ENCODE assay signal across 16 cellular contexts in genomic region chr16:1601489-1601888, GRCh38. TPM values are rescaled to one million over a fixed set of nuclear protein-coding genes. Genes with fewer than 3 reads are reported as not detected.
A peak's percentile ranks its signal among the peaks of the same experiment; 100 is the strongest.
DNase-seq lines count a peak whose midpoint lies in the region; ATAC-seq and TF ChIP-seq lines count a peak whose summit lies in the region.
"Had no signal": no experiment of that assay in that cellular context is flagged by ENCODE, and none has a peak within 500 bp of the region (broad histone marks: within the 10 kb centered on the region; RNA-seq: fewer than 3 reads in every experiment).

No MANE protein-coding gene starts in this region.

- H3K4me1 Mint-ChIP-seq in activated naive CD8-positive, alpha-beta T cell treated with anti-CD3 and anti-CD28 coated beads, Interleukin-2, amount 10 ng/mL, durations not matched to agents 7 days and 5 days: no peaks in the 10 kb centered on the region
- H3K4me1 Mint-ChIP-seq in activated naive CD8-positive, alpha-beta T cell treated with anti-CD3 and anti-CD28 coated beads for 36 hours: no peaks in the 10 kb centered on the region
- H3K4me1 Mint-ChIP-seq: H9 had no signal

- peaks cover 8 to 10% of the 10 kb centered on the region in 2 donors for H3K36me3 ChIP-seq in lung (ENCODE audit: control insufficient read depth in 2 of 2, insufficient read depth in 2 of 2, low read length in 2 of 2)
- H3K36me3 ChIP-seq in thyroid gland: peaks cover 0 to 6% of the 10 kb centered on the region in 2 donors

- peaks cover 0 to 2% of the 10 kb centered on the region in 2 donors for H3K4me1 ChIP-seq in lung (ENCODE audit: control insufficient read depth in 2 of 2, insufficient read depth in 2 of 2, low read length in 2 of 2)
- peaks cover 20 to 22% of the 10 kb centered on the region in 2 donors for H3K4me1 ChIP-seq in thyroid gland
- H3K4me1 ChIP-seq: A549, Caco-2 had no signal

- no peaks in the 10 kb centered on the region for H3K9me3 Mint-ChIP-seq in activated naive CD8-positive, alpha-beta T cell treated with anti-CD3 and anti-CD28 coated beads, Interleukin-2, amount 10 ng/mL, durations not matched to agents 7 days and 5 days
- no peaks in the 10 kb centered on the region for H3K9me3 Mint-ChIP-seq in activated naive CD8-positive, alpha-beta T cell treated with anti-CD3 and anti-CD28 coated beads for 36 hours
- H3K9me3 Mint-ChIP-seq: CD4-positive, alpha-beta T cell had no signal

- H3K27me3 Mint-ChIP-seq in activated naive CD8-positive, alpha-beta T cell treated with anti-CD3 and anti-CD28 coated beads, Interleukin-2, amount 10 ng/mL, durations not matched to agents 7 days and 5 days: no peaks in the 10 kb centered on the region
- no peaks in the 10 kb centered on the region for H3K27me3 Mint-ChIP-seq in activated naive CD8-positive, alpha-beta T cell treated with anti-CD3 and anti-CD28 coated beads for 36 hours
- H3K27me3 Mint-ChIP-seq: CD4-positive, alpha-beta T cell had no signal

- no peak overlapping the region for H3K4me3 Mint-ChIP-seq in activated naive CD8-positive, alpha-beta T cell treated with anti-CD3 and anti-CD28 coated beads, Interleukin-2, amount 10 ng/mL, durations not matched to agents 7 days and 5 days
- H3K4me3 Mint-ChIP-seq in activated naive CD8-positive, alpha-beta T cell treated with anti-CD3 and anti-CD28 coated beads for 36 hours: no peak overlapping the region
- H3K4me3 Mint-ChIP-seq: CD4-positive, alpha-beta T cell; H9 had no signal

- ATAC-seq in activated naive CD8-positive, alpha-beta T cell treated with anti-CD3 and anti-CD28 coated beads, Interleukin-2, amount 10 ng/mL, durations not matched to agents 7 days and 5 days (ENCODE audit: low read depth): no peak
- peak; percentile 70 for ATAC-seq in lung (ENCODE audit: insufficient read depth, low FRiP score)
- ATAC-seq in esophagus mucosa: no peak
- ATAC-seq: A549 had no signal

- POLR2A ChIA-PET in activated naive CD8-positive, alpha-beta T cell treated with anti-CD3 and anti-CD28 coated beads, Interleukin-2, amount 10 ng/mL, durations not matched to agents 7 days and 5 days (lab: Charles Lee): interaction anchor here (0.6 kb wide), 1 partner anchor 81 kb away, joined by 3 read pairs; no protein-coding TSS in a partner anchor

- intact Hi-C loops in thyroid gland (cut with DNase I): loop anchor here (5.0 kb wide), 1 partner anchor 109 kb away; the partner anchor contains the start of gene TELO2

- H3K27me3 ChIP-seq in lung (ENCODE audit: control insufficient read depth, insufficient read depth) (no peaks in the 10 kb centered on the region), thyroid gland (no peaks in the 10 kb centered on the region)

- H3K27ac ChIP-seq in lung (ENCODE audit: low read depth in 1 of 2, low read length in 1 of 2) (peak overlapping the region in 1 of 2 donors; percentile 85), thyroid gland (peak overlapping the region; percentile 72 to 80 (median 74))
- H3K27ac ChIP-seq: 22Rv1, A549, C4-2B had no signal

- WGBS in lung, 2 donors: 72 to 90% methylated on average over 6 of the region's 6 CpGs
- 30 to 53% methylated on average over 6 of the region's 6 CpGs for WGBS in thyroid gland, 2 donors

- no peak for TF ChIP-seq POLR2A in thyroid gland (IDR thresholded peaks at IDR 0.05)

- TF ChIP-seq CTCF in lung (IDR thresholded peaks at IDR 0.05; ENCODE audit: control extremely low read depth, extremely low read depth) (no peak), thyroid gland (IDR thresholded peaks at IDR 0.05) (no peak)

- H3K4me3 ChIP-seq in lung: no peak overlapping the region
- no peak overlapping the region for H3K4me3 ChIP-seq in thyroid gland (replicated peaks in 1 of 3)
- H3K4me3 ChIP-seq: A549 had no signal

- DNase-seq in activated naive CD8-positive, alpha-beta T cell treated with anti-CD3 and anti-CD28 coated beads, Interleukin-2, amount 10 ng/mL, durations not matched to agents 7 days and 5 days: no peak
- DNase-seq in activated naive CD8-positive, alpha-beta T cell treated with anti-CD3 and anti-CD28 coated beads for 36 hours: no peak
- peak; percentile 53 for DNase-seq in lung (ENCODE audit: low spot score)
- peak; percentile 76 to 77 for DNase-seq in thyroid gland
- no peak for DNase-seq in NOMO-1 treated with dmso at 0.1 percent for 144 hours (lab: John Stamatoyannopoulos, UW; ENCODE audit: unreplicated experiment)
- DNase-seq in HuH-7.5 (ENCODE audit: low spot score): no peak
- DNase-seq: AML-193; Caco-2; CD4-positive, alpha-beta T cell; GDM1; H9; IMR-90 had no signal

- H3K27ac Mint-ChIP-seq in activated naive CD8-positive, alpha-beta T cell treated with anti-CD3 and anti-CD28 coated beads, Interleukin-2, amount 10 ng/mL, durations not matched to agents 7 days and 5 days: peak overlapping the region; percentile 72
- H3K27ac Mint-ChIP-seq in activated naive CD8-positive, alpha-beta T cell treated with anti-CD3 and anti-CD28 coated beads for 36 hours: no peak overlapping the region
- H3K27ac Mint-ChIP-seq: CD4-positive, alpha-beta T cell; H9 had no signal

- no peaks in the 10 kb centered on the region for H3K36me3 Mint-ChIP-seq in activated naive CD8-positive, alpha-beta T cell treated with anti-CD3 and anti-CD28 coated beads, Interleukin-2, amount 10 ng/mL, durations not matched to agents 7 days and 5 days
- peaks cover 1% of the 10 kb centered on the region for H3K36me3 Mint-ChIP-seq in activated naive CD8-positive, alpha-beta T cell treated with anti-CD3 and anti-CD28 coated beads for 36 hours

- H3K9me3 ChIP-seq in lung (ENCODE audit: control insufficient read depth in 2 of 2, insufficient read depth in 1 of 2, low read length in 1 of 2) (no peaks in the 10 kb centered on the region), thyroid gland (no peaks in the 10 kb centered on the region)
- H3K9me3 ChIP-seq: A549, Caco-2 had no signal

RNA-seq across cellular contexts. Expression of gene IFT140, which starts 10.4 kb away (rescaled TPM):
- 10 to 100 TPM; 11.7 to 12.8 TPM for total RNA-seq in activated naive CD8-positive, alpha-beta T cell treated with anti-CD3 and anti-CD28 coated beads, Interleukin-2, amount 10 ng/mL, durations not matched to agents 7 days and 5 days
- total RNA-seq in activated naive CD8-positive, alpha-beta T cell treated with anti-CD3 and anti-CD28 coated beads for 36 hours: 1 to 10 TPM; 7.1 to 9.5 TPM
- 10 to 100 TPM; 42.4 to 48.5 TPM for total RNA-seq in lung
- polyA plus RNA-seq in lung: 10 to 100 TPM; 13.6 to 24.8 TPM
- 10 to 100 TPM; 53.9 to 89.9 (median 79.8) TPM for total RNA-seq in thyroid gland
- 8.3 TPM for total RNA-seq in esophagus mucosa

RNA-seq across cellular contexts. Expression of gene CRAMP1, which starts 10.7 kb away (rescaled TPM):
- 10 to 100 TPM; 25.2 to 27.8 TPM for total RNA-seq in activated naive CD8-positive, alpha-beta T cell treated with anti-CD3 and anti-CD28 coated beads, Interleukin-2, amount 10 ng/mL, durations not matched to agents 7 days and 5 days
- total RNA-seq in activated naive CD8-positive, alpha-beta T cell treated with anti-CD3 and anti-CD28 coated beads for 36 hours: 10 to 100 TPM; 14.4 to 17.0 TPM
- 10 to 100 TPM; 16.3 to 20.4 TPM for total RNA-seq in lung
- 1 to 10 TPM; 6.6 to 8.7 TPM for polyA plus RNA-seq in lung
- 10 to 100 TPM; 11.0 to 20.8 (median 15.6) TPM for total RNA-seq in thyroid gland
- total RNA-seq in esophagus mucosa: 9.6 TPM

Comparison
In these comparisons a context has a peak if more than half of its experiments do, and no peak if none do; other contexts are left out.
1. DNase-seq: peak in lung (single experiment) and thyroid gland (2 of 2); none in activated naive CD8-positive, alpha-beta T cell treated with anti-CD3 and anti-CD28 coated beads, Interleukin-2, amount 10 ng/mL, durations not matched to agents 7 days and 5 days (single experiment), activated naive CD8-positive, alpha-beta T cell treated with anti-CD3 and anti-CD28 coated beads for 36 hours (single experiment), NOMO-1 treated with dmso at 0.1 percent for 144 hours (single experiment) and HuH-7.5 (single experiment).